Comparison of ENCODE assay signal across 1 cellular context in genomic region chr6:33316603-33317417, GRCh38.
TF ChIP-seq lines count a peak whose summit lies in the region.

No MANE protein-coding gene starts in this region.

TF ChIP-seq in HCT116, 20 proteins besides CTCF, POLR2A, EP300 and RAD21 (continued from another document):
- TF ChIP-seq REST (IDR thresholded peaks at IDR 0.05; ENCODE audit: low read depth) (no peak), SP1 (IDR thresholded peaks at IDR 0.05; ENCODE audit: low read depth) (no peak), JUND (IDR thresholded peaks at IDR 0.05) (no peak), TCF7L2 (IDR thresholded peaks at IDR 0.05; ENCODE audit: borderline replicate concordance, extremely low read depth, insufficient read depth, insufficient read length) (no peak), SIN3A (IDR thresholded peaks at IDR 0.05; ENCODE audit: low read depth) (no peak), CEBPB (IDR thresholded peaks at IDR 0.05; ENCODE audit: low read depth) (no peak), ATF3 (IDR thresholded peaks at IDR 0.05) (no peak), ELF1 (IDR thresholded peaks at IDR 0.05; ENCODE audit: borderline replicate concordance, low read depth) (no peak), MAX (IDR thresholded peaks at IDR 0.05) (no peak), ZFX (IDR thresholded peaks at IDR 0.05) (no peak), POLR2AphosphoS5 (IDR thresholded peaks at IDR 0.05; ENCODE audit: low read depth, low read length) (no peak), SRF (IDR thresholded peaks at IDR 0.05; ENCODE audit: low read depth) (no peak), CBX3 (IDR thresholded peaks at IDR 0.05; ENCODE audit: low read depth) (no peak), YY1 (IDR thresholded peaks at IDR 0.05; ENCODE audit: extremely low read depth, insufficient replicate concordance, low read depth, low read length) (no peak), EZH2phosphoT487 (IDR thresholded peaks at IDR 0.05; ENCODE audit: borderline replicate concordance) (no peak), ZNF274 (IDR thresholded peaks at IDR 0.05; ENCODE audit: low read depth, low read length) (no peak)
